ENCODE assay signal across 9 cellular contexts in genomic region chr4:38320349-38320707, GRCh38.
DNase-seq lines count a peak whose midpoint lies in the region; ATAC-seq, FAIRE-seq and TF ChIP-seq lines count a peak whose summit lies in the region.
"Had no signal": no experiment of that assay in that cellular context is flagged by ENCODE, and none has a peak within 500 bp of the region (broad histone marks: within the 10 kb centered on the region; RNA-seq: fewer than 3 reads in every experiment).

No MANE protein-coding gene starts in this region.

- H3K36me3 Mint-ChIP-seq in CD14-positive monocyte: no peaks in the 10 kb centered on the region

- TF ChIP-seq POLR2A in esophagus squamous epithelium (IDR thresholded peaks at IDR 0.05): no peak

- no peak overlapping the region for H3K4me3 Mint-ChIP-seq in CD14-positive monocyte

- peaks cover 0 to 5% (median 4%) of the 10 kb centered on the region in 7 donors for H3K9me3 Mint-ChIP-seq in CD14-positive monocyte

- peak overlapping the region; percentile 85 for H2AFZ ChIP-seq in PC-3 (ENCODE audit: low read length)

- no peaks in the 10 kb centered on the region for H4K20me1 ChIP-seq in PC-3 (ENCODE audit: low read length)

- H3K27ac ChIP-seq in PC-3 (ENCODE audit: low read length): peak overlapping the region; percentile 30; the same call in 1 of the 2 replicates
- peak overlapping the region; percentile 42 to 96 (median 82) for H3K27ac ChIP-seq in esophagus squamous epithelium
- H3K27ac ChIP-seq in psoas muscle: peak overlapping the region; percentile 34

- POLR2A ChIA-PET in PC-3 (lab: Charles Lee; ENCODE audit: unreplicated experiment): interaction anchor here (0.6 kb wide), 1 partner anchor 353 kb away, joined by 12 read pairs; no protein-coding TSS in a partner anchor

- peaks cover 48% of the 10 kb centered on the region for H3K4me1 Mint-ChIP-seq in CD14-positive monocyte

- H3K36me3 ChIP-seq in PC-3 (ENCODE audit: low read depth, low read length) (no peaks in the 10 kb centered on the region), esophagus squamous epithelium (no peaks in the 10 kb centered on the region), psoas muscle (ENCODE audit: insufficient read depth in 1 of 2, low read depth in 1 of 2) (no peaks in the 10 kb centered on the region)

- H3K27me3 Mint-ChIP-seq in CD14-positive monocyte (ENCODE audit: low read depth in 3 of 3): peaks cover 0 to 2% (median 0%) of the 10 kb centered on the region in 3 donors

- BruUV-seq in PC-3 (replicated peaks; lab: Mats Ljungman, UMichigan): no TSS peak

- no peak for TF ChIP-seq CTCF in CD14-positive monocyte (IDR thresholded peaks at IDR 0.05)
- no peak for TF ChIP-seq CTCF in PC-3 (conservative IDR thresholded peaks at IDR 0.05; ENCODE audit: low read depth, low read length)
- no peak for TF ChIP-seq CTCF in esophagus squamous epithelium (IDR thresholded peaks at IDR 0.05)
- no peak for TF ChIP-seq CTCF in psoas muscle (IDR thresholded peaks at IDR 0.05)

- H3K79me2 ChIP-seq in PC-3 (ENCODE audit: low read length): no peaks in the 10 kb centered on the region

- DNase-seq in CD14-positive monocyte (ENCODE audit: low spot score) (no peak), PC-3 (no peak), esophagus squamous epithelium (lab: John Stamatoyannopoulos, UW) (no peak), psoas muscle (no peak), GM19239 (ENCODE audit: insufficient read length, low spot score) (no peak), GF-D8 (lab: John Stamatoyannopoulos, UW) (no peak)

- H3K4me3 ChIP-seq in PC-3 (ENCODE audit: low read length): no peak overlapping the region
- no peak overlapping the region for H3K4me3 ChIP-seq in esophagus squamous epithelium
- H3K4me3 ChIP-seq in psoas muscle: no peak overlapping the region

- H3K9me3 ChIP-seq in PC-3 (ENCODE audit: low read length) (no peaks in the 10 kb centered on the region), esophagus squamous epithelium (no peaks in the 10 kb centered on the region), psoas muscle (no peaks in the 10 kb centered on the region)

- intact Hi-C loops in CD14-positive monocyte (cut with micrococcal nuclease): loop anchor here (2.0 to 10.0 kb wide), 2 partner anchors 204 to 354 kb away; no protein-coding TSS in a partner anchor
- intact Hi-C loops in PC-3 (cut with micrococcal nuclease): loop anchor here (1.0 kb wide), 2 partner anchors 301 to 411 kb away; no protein-coding TSS in a partner anchor
- intact Hi-C loops in esophagus squamous epithelium (cut with DNase I): loop anchor here (5.0 to 10.0 kb wide), 2 partner anchors 64 to 133 kb away; no protein-coding TSS in a partner anchor
- intact Hi-C loops in psoas muscle (cut with DNase I): loop anchor here (5.0 to 10.0 kb wide), 3 partner anchors 244 to 253 kb away; no protein-coding TSS in a partner anchor

- FAIRE-seq in GM19239 (lab: Jason Lieb, UNC): no peak
- FAIRE-seq: bronchial epithelial cell had no signal

- peak overlapping the region; percentile 57 for H3K9ac ChIP-seq in PC-3 (ENCODE audit: low read length)

- H3K27me3 ChIP-seq in PC-3 (ENCODE audit: low read length) (no peaks in the 10 kb centered on the region), esophagus squamous epithelium (no peaks in the 10 kb centered on the region), psoas muscle (ENCODE audit: insufficient read depth in 3 of 3, low read length in 2 of 3) (no peaks in the 10 kb centered on the region)

- H3K4me1 ChIP-seq in PC-3 (ENCODE audit: insufficient read depth, low read length): peaks cover 24% of the 10 kb centered on the region
- peaks cover 10 to 51% (median 33%) of the 10 kb centered on the region in 3 donors for H3K4me1 ChIP-seq in esophagus squamous epithelium
- H3K4me1 ChIP-seq in psoas muscle: peaks cover 19% of the 10 kb centered on the region

- no peaks in the 10 kb centered on the region for H3K9me2 ChIP-seq in PC-3 (replicated peaks; ENCODE audit: low read length)

- ATAC-seq in PC-3 (no peak), psoas muscle (no peak), GM21423 (IDR thresholded peaks at IDR 0.05; ENCODE audit: unreplicated experiment) (no peak), GM18909 (IDR thresholded peaks at IDR 0.05; ENCODE audit: poor library complexity, unreplicated experiment) (no peak)

- no peaks in the 10 kb centered on the region for H3F3A ChIP-seq in PC-3 (ENCODE audit: low read length, unreplicated experiment)

- 0 out of 2 replicates have a peak overlapping the region, but pooled peaks have one; percentile 22 for H3K4me2 ChIP-seq in PC-3 (ENCODE audit: low read length)

- WGBS in esophagus squamous epithelium, 2 donors: 61 to 83% methylated on average over 5 of the region's 5 CpGs
- 72 to 73% (median 73%) methylated on average over 5 of the region's 5 CpGs for WGBS in psoas muscle, 3 donors

- CTCF ChIA-PET in PC-3 (lab: Charles Lee): interaction anchor here (0.6 to 2.3 kb wide), 4 partner anchors 86 to 355 kb away, joined by 3 to 24 read pairs (median 8); no protein-coding TSS in a partner anchor

- H3K27ac Mint-ChIP-seq in CD14-positive monocyte: peak overlapping the region in 6 of 7 donors; percentile 11 to 95 (median 91)

Comparison
In these comparisons a context has a peak if more than half of its experiments do, and no peak if none do; other contexts are left out.
1. H3K27ac ChIP-seq: peak in every context shown above with its lines; median percentile 82 in esophagus squamous epithelium; 34 in psoas muscle; 30 in PC-3.